ENCODE assay signal across 22 cellular contexts in the genomic region with DNA sequence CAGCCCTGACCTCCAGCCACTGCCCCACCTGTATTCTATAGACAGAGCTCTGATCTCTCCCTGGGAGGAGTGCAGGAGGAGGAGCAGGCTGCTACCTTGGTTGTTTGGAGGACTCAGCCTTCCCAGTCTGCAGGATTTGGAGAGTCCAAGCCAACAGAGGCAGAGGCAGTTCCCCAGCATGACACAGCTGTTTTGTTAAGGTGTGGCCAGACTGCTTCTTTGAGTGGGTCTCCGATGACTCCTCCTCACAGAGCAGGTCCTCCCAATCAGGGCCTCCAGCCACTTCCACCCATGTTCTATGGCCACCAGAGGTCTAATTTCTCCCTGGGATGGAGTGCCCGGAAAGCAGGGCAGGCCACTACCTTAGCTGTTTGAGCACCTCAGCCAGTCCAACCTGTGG.
"Had no signal": no experiment of that assay in that cellular context is flagged by ENCODE, and none has a peak within 500 bp of the region (broad histone marks: within the 10 kb centered on the region; RNA-seq: fewer than 3 reads in every experiment).

No MANE protein-coding gene starts in this region.

- H3K27ac ChIP-seq: SK-N-MC, VCaP had no signal

- DNase-seq: activated CD4-positive, alpha-beta memory T cell treated with anti-CD3 and anti-CD28 coated beads for 36 hours; activated CD4-positive, alpha-beta T cell treated with anti-CD3 and anti-CD28 coated beads, Interleukin-2, amount 10 ng/mL, durations not matched to agents 7 days and 5 days; activated CD4-positive, CD25-positive, alpha-beta regulatory T cell; activated CD8-positive, alpha-beta memory T cell treated with anti-CD3 and anti-CD28 coated beads for 24 hours; activated gamma-delta T cell; activated naive CD4-positive, alpha-beta T cell treated with anti-CD3 and anti-CD28 coated beads for 36 hours; activated naive CD8-positive, alpha-beta T cell treated with anti-CD3 and anti-CD28 coated beads for 36 hours; activated T-cell treated with anti-CD3 and anti-CD28 coated beads, Interleukin-2, amount 50 U/mL, for 48 hours; caudate nucleus; Kasumi-1; NCI-H1048; NCI-H146; NCI-H187 treated with DMSO at 0.1 percent for 48 hours; NCI-H2081 treated with DMSO at 0.1 percent for 48 hours; NCI-H446; NCI-H524; T-cell; T-helper 2 cell; T1000 had no signal

- ATAC-seq: activated T-helper 17 cell treated with anti-CD3 and anti-CD28 coated beads, Interleukin-2, amount 50 U/mL, for 72 hours; T-cell had no signal

- H3K4me3 ChIP-seq: SK-N-MC had no signal
